Comparison of ENCODE assay signal across 21 cellular contexts in genomic region chr12:21542412-21542811, GRCh38.
"Had no signal": no experiment of that assay in that cellular context is flagged by ENCODE, and none has a peak within 500 bp of the region (broad histone marks: within the 10 kb centered on the region; RNA-seq: fewer than 3 reads in every experiment).

No MANE protein-coding gene starts in this region.

- H3K4me1 ChIP-seq: gastrocnemius medialis, neural progenitor cell, prostate gland, tibial nerve, uterus had no signal

- ATAC-seq: activated CD8-positive, alpha-beta T cell treated with anti-CD3 and anti-CD28 coated beads for 36 hours; activated T-helper 17 cell treated with anti-CD3 and anti-CD28 coated beads, Interleukin-2, amount 50 U/mL, for 72 hours; gastrocnemius medialis; naive thymus-derived CD4-positive, alpha-beta T cell had no signal

- H3K4me3 Mint-ChIP-seq: activated CD4-positive, alpha-beta T cell treated with anti-CD3 and anti-CD28 coated beads, Interleukin-2, amount 10 ng/mL, durations not matched to agents 24 days and 14 days; activated CD8-positive, alpha-beta T cell treated with anti-CD3 and anti-CD28 coated beads for 36 hours; activated T-helper 17 cell treated with anti-CD3 and anti-CD28 coated beads, Interleukin-2, amount 50 U/mL, for 72 hours; naive thymus-derived CD4-positive, alpha-beta T cell; neural progenitor cell had no signal

- H3K27ac Mint-ChIP-seq: activated CD4-positive, alpha-beta T cell treated with anti-CD3 and anti-CD28 coated beads, Interleukin-2, amount 10 ng/mL, durations not matched to agents 24 days and 14 days; activated CD8-positive, alpha-beta T cell treated with anti-CD3 and anti-CD28 coated beads for 36 hours; activated T-helper 17 cell treated with anti-CD3 and anti-CD28 coated beads, Interleukin-2, amount 50 U/mL, for 72 hours; naive thymus-derived CD4-positive, alpha-beta T cell had no signal

- H3K27ac ChIP-seq: coronary artery, gastrocnemius medialis, heart right ventricle, neural progenitor cell, prostate gland, tibial nerve, uterus had no signal

- DNase-seq: activated CD4-positive, alpha-beta T cell treated with anti-CD3 and anti-CD28 coated beads, Interleukin-2, amount 10 ng/mL, durations not matched to agents 24 days and 14 days; activated CD4-positive, CD25-positive, alpha-beta regulatory T cell; activated CD8-positive, alpha-beta T cell treated with anti-CD3 and anti-CD28 coated beads for 36 hours; activated naive CD4-positive, alpha-beta T cell; activated T-cell treated with anti-CD3 and anti-CD28 coated beads, Interleukin-2, amount 50 U/mL, for 1 hour; aorta; erythroblast; gastrocnemius medialis; heart right ventricle; mesendoderm; naive thymus-derived CD4-positive, alpha-beta T cell; right cardiac atrium; stimulated activated CD4-positive, alpha-beta T cell treated with anti-CD3 and anti-CD28 coated beads, Interleukin-2, amount 100 ng/mL, for 24 hours; stimulated activated naive CD4-positive, alpha-beta T cell treated with Interleukin-2 at 50 U/mL for 16 hours; T-helper 2 cell; uterus had no signal

- H3K27me3 ChIP-seq: gastrocnemius medialis, heart right ventricle, neural progenitor cell, tibial nerve, uterus had no signal

- H3K36me3 Mint-ChIP-seq: neural progenitor cell had no signal

- H3K9me3 Mint-ChIP-seq: activated CD8-positive, alpha-beta T cell treated with anti-CD3 and anti-CD28 coated beads for 36 hours; activated T-helper 17 cell treated with anti-CD3 and anti-CD28 coated beads, Interleukin-2, amount 50 U/mL, for 72 hours; neural progenitor cell had no signal

- H3K4me1 Mint-ChIP-seq: neural progenitor cell had no signal
